ENCODE assay signal across 1 cellular context in the genomic region with DNA sequence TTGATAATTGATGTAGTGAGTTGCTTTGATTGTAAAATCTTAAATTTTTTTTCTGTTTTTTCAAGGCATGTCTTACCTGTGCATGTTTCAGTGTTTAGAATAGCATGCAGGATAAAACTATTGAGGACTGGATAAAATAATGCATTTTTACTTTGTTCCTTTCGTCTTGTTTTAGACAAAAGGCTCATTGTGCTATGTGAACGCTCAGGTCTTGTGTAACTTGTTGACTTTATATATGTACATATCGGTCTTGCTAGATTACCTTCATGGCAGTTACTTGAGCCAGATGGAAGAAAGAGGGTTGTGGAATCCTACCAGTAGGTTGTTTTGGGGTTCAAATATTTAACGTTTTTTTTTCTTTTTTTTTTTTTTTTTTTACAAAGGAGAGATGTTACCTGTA.
TF ChIP-seq lines count a peak whose summit lies in the region.

No MANE protein-coding gene starts in this region.

TF ChIP-seq in WTC11, 78 proteins besides CTCF, POLR2A, EP300 and RAD21:
- TF ChIP-seq ZNF512 (CRISPR knock-in tag; IDR thresholded peaks at IDR 0.05; ENCODE audit: borderline replicate concordance) (no peak), E2F1 (CRISPR knock-in tag; IDR thresholded peaks at IDR 0.05) (no peak), GABPB1 (CRISPR knock-in tag; IDR thresholded peaks at IDR 0.05) (0 out of 2 replicates have a peak, but pooled peaks have one; percentile 39), MYBL2 (CRISPR knock-in tag; IDR thresholded peaks at IDR 0.05) (no peak), NR2C2 (CRISPR knock-in tag; IDR thresholded peaks at IDR 0.05) (no peak), FOXJ3 (CRISPR knock-in tag; IDR thresholded peaks at IDR 0.05; ENCODE audit: borderline replicate concordance) (no peak), OVOL2 (CRISPR knock-in tag; IDR thresholded peaks at IDR 0.05; ENCODE audit: borderline replicate concordance) (no peak), SP1 (CRISPR knock-in tag; conservative IDR thresholded peaks at IDR 0.05) (no peak)
